In genomic region chr19:1001538-1002166, GRCh38 we compare ENCODE assay signal across 7 cellular contexts. TPM values are rescaled to one million over a fixed set of nuclear protein-coding genes. Genes with fewer than 3 reads are reported as not detected.
A peak's percentile ranks its signal among the peaks of the same experiment; 100 is the strongest.
DNase-seq lines count a peak whose midpoint lies in the region; ATAC-seq and TF ChIP-seq lines count a peak whose summit lies in the region.

No MANE protein-coding gene starts in this region.

- in situ Hi-C loops in GM13976 (cut with MboI; ENCODE audit: low sequenced_read_pairs, unreplicated experiment), result no loop called here

- DNase-seq in GM13976 (ENCODE audit: low spot score), result peak; percentile 88
- peak; percentile 27 for DNase-seq in NCI-H774 (lab: John Stamatoyannopoulos, UW)
- DNase-seq in activated T-cell treated with anti-CD3 and anti-CD28 coated beads, Interleukin-2, amount 50 U/mL, for 4 hours, result peak; percentile 73
- no peak for DNase-seq in fibroblast of villous mesenchyme (ENCODE audit: low read depth)
- no peak for DNase-seq in prostate gland (ENCODE audit: low spot score)

- peak; percentile 73 to 77 for ATAC-seq in activated T-cell treated with anti-CD3 and anti-CD28 coated beads, Interleukin-2, amount 50 U/mL, for 4 hours
- no peak for ATAC-seq in GM18873 (IDR thresholded peaks at IDR 0.05; ENCODE audit: low FRiP score, unreplicated experiment)
- no peak for ATAC-seq in HG03457 (IDR thresholded peaks at IDR 0.05; ENCODE audit: unreplicated experiment)

- H3K27me3 ChIP-seq in prostate gland (replicated peaks; ENCODE audit: insufficient read depth), result peaks cover 13% of the 10 kb centered on the region

- WGBS in prostate gland, result 9% methylated on average over 20 of the region's 20 CpGs

- peaks cover 6% of the 10 kb centered on the region for H3K4me1 ChIP-seq in prostate gland (replicated peaks)

- peak; percentile 8 for TF ChIP-seq POLR2A in prostate gland (IDR thresholded peaks at IDR 0.05)

- H3K4me3 ChIP-seq in fibroblast of villous mesenchyme (ENCODE audit: low read depth, low read length), result no peak overlapping the region
- H3K4me3 ChIP-seq in prostate gland, result no peak overlapping the region

- no peaks in the 10 kb centered on the region for H3K9me3 ChIP-seq in prostate gland

- H3K27ac ChIP-seq in prostate gland, result no peak overlapping the region

- no peaks in the 10 kb centered on the region for H3K36me3 ChIP-seq in prostate gland

- intact Hi-C loops in prostate gland (cut with DNase I), result loop anchor here (1.0 kb wide), 1 partner anchor 80 kb away; no protein-coding TSS in a partner anchor

- H3K9me3 Mint-ChIP-seq in activated T-cell treated with anti-CD3 and anti-CD28 coated beads, Interleukin-2, amount 50 U/mL, for 4 hours, result no peaks in the 10 kb centered on the region

- TF ChIP-seq CTCF in GM13976 (IDR thresholded peaks at IDR 0.05; ENCODE audit: borderline replicate concordance, control extremely low read depth, extremely low read depth, insufficient read depth, missing control alignments), result peak; percentile 97
- TF ChIP-seq CTCF in fibroblast of villous mesenchyme (IDR thresholded peaks at IDR 0.05; ENCODE audit: insufficient read depth, low read depth, low read length), result peak; percentile 77
- peak; percentile 44 to 86 (median 66) for TF ChIP-seq CTCF in prostate gland (IDR thresholded peaks at IDR 0.05)

- peaks cover 6% of the 10 kb centered on the region for H3K4me1 Mint-ChIP-seq in activated T-cell treated with anti-CD3 and anti-CD28 coated beads, Interleukin-2, amount 50 U/mL, for 4 hours (ENCODE audit: low read depth)

- H3K27me3 Mint-ChIP-seq in activated T-cell treated with anti-CD3 and anti-CD28 coated beads, Interleukin-2, amount 50 U/mL, for 4 hours (ENCODE audit: low read depth), result peaks cover 30% of the 10 kb centered on the region

- H3K36me3 Mint-ChIP-seq in activated T-cell treated with anti-CD3 and anti-CD28 coated beads, Interleukin-2, amount 50 U/mL, for 4 hours (ENCODE audit: insufficient read depth), result no peaks in the 10 kb centered on the region

- no peak overlapping the region for H3K4me3 Mint-ChIP-seq in activated T-cell treated with anti-CD3 and anti-CD28 coated beads, Interleukin-2, amount 50 U/mL, for 4 hours

RNA-seq across cellular contexts. Expression of gene GRIN3B, which starts 1.4 kb away (rescaled TPM):
- under 1 TPM; 0.05 to 0.19 (median 0.08) TPM for total RNA-seq in activated T-cell treated with anti-CD3 and anti-CD28 coated beads, Interleukin-2, amount 50 U/mL, for 4 hours
- total RNA-seq in fibroblast of villous mesenchyme (under 0.01 TPM in 2 replicates), prostate gland (under 1 TPM in 1 of 2 donors, not detected in 1; 0.34 TPM)

RNA-seq across cellular contexts. Expression of gene WDR18, which starts 17.5 kb away (rescaled TPM):
- total RNA-seq in activated T-cell treated with anti-CD3 and anti-CD28 coated beads, Interleukin-2, amount 50 U/mL, for 4 hours, result 100 to 1,000 TPM; 163 to 217 (median 199) TPM
- 49.7 and 77.3 TPM in 2 replicates for total RNA-seq in fibroblast of villous mesenchyme
- 10 to 100 TPM; 35.0 to 94.8 TPM for total RNA-seq in prostate gland

RNA-seq across cellular contexts. Expression of gene TMEM259, which starts 19.3 kb away (rescaled TPM):
- total RNA-seq in activated T-cell treated with anti-CD3 and anti-CD28 coated beads, Interleukin-2, amount 50 U/mL, for 4 hours, result 100 to 1,000 TPM; 197 to 210 (median 204) TPM
- 79.2 and 84.6 TPM in 2 replicates for total RNA-seq in fibroblast of villous mesenchyme
- total RNA-seq in prostate gland, result 100 to 1,000 TPM; 216 to 377 TPM

RNA-seq across cellular contexts. Expression of gene RNU6-2, which starts 19.7 kb away (rescaled TPM):
- not detected for total RNA-seq in activated T-cell treated with anti-CD3 and anti-CD28 coated beads, Interleukin-2, amount 50 U/mL, for 4 hours
- total RNA-seq in fibroblast of villous mesenchyme (not detected in 2 replicates), prostate gland (not detected)

RNA-seq across cellular contexts. Expression of gene CNN2, which starts 24.8 kb away (rescaled TPM):
- total RNA-seq in activated T-cell treated with anti-CD3 and anti-CD28 coated beads, Interleukin-2, amount 50 U/mL, for 4 hours, result 10 to 100 TPM; 52.3 to 69.3 (median 57.8) TPM
- total RNA-seq in fibroblast of villous mesenchyme, result 508 and 544 TPM in 2 replicates
- 100 to 1,000 TPM in 1 of 2 donors, 10 to 100 TPM in 1; 82.9 to 101 TPM for total RNA-seq in prostate gland

Comparison
In these comparisons a context has a peak if more than half of its experiments do, and no peak if none do; other contexts are left out.
1. DNase-seq: peak in GM13976 (single experiment), NCI-H774 (single experiment) and activated T-cell treated with anti-CD3 and anti-CD28 coated beads, Interleukin-2, amount 50 U/mL, for 4 hours (single experiment); none in fibroblast of villous mesenchyme (single experiment) and prostate gland (single experiment).
2. ATAC-seq: peak in activated T-cell treated with anti-CD3 and anti-CD28 coated beads, Interleukin-2, amount 50 U/mL, for 4 hours (2 of 2); none in GM18873 (single experiment) and HG03457 (single experiment).
3. Peak in every context shown above with its lines, with median percentiles within 50 percentile points of each other: CTCF ChIP-seq.